In genomic region chr15:66603301-66604179, GRCh38 we compare ENCODE assay signal across 1 cellular context.
TF ChIP-seq lines count a peak whose summit lies in the region.

No MANE protein-coding gene starts in this region.

TF ChIP-seq in K562, 482 proteins besides CTCF, POLR2A, EP300 and RAD21 (continued from another document):
- no peak for TF ChIP-seq ERF (CRISPR knock-in tag; IDR thresholded peaks at IDR 0.05)
- TF ChIP-seq MNT (conservative IDR thresholded peaks at IDR 0.05), result 0 out of 4 replicates have a peak, but pooled peaks of 1 of the 2 experiments have one; percentile 16
- TF ChIP-seq KAT8 (IDR thresholded peaks at IDR 0.05; ENCODE audit: low read depth), result no peak
- TF ChIP-seq MIER1 (IDR thresholded peaks at IDR 0.05; ENCODE audit: low read depth), result no peak
- no peak for TF ChIP-seq ZFX (CRISPR knock-in tag; IDR thresholded peaks at IDR 0.05)
- no peak for TF ChIP-seq PURB (CRISPR knock-in tag; IDR thresholded peaks at IDR 0.05; ENCODE audit: low read depth)
- peak; percentile 63 for TF ChIP-seq SMC3 (conservative IDR thresholded peaks at IDR 0.05; ENCODE audit: insufficient read depth, low read depth, low read length)
- no peak for TF ChIP-seq RBM25 (IDR thresholded peaks at IDR 0.05; ENCODE audit: low read depth, low read length, severe bottlenecking)
- no peak for TF ChIP-seq ZNF12 (CRISPR knock-in tag; IDR thresholded peaks at IDR 0.05)
- no peak for TF ChIP-seq ELK1 (CRISPR knock-in tag; IDR thresholded peaks at IDR 0.05)
- TF ChIP-seq E2F4 (CRISPR knock-in tag; IDR thresholded peaks at IDR 0.05; ENCODE audit: low read depth), result no peak
- no peak for TF ChIP-seq U2AF2 (optimal IDR thresholded peaks at IDR 0.05; ENCODE audit: low read depth, low read length)
- TF ChIP-seq DEAF1 (CRISPR knock-in tag; IDR thresholded peaks at IDR 0.05), result peak; percentile 23; the same call in 1 of the 2 replicates
- TF ChIP-seq YY1 (IDR thresholded peaks at IDR 0.05; ENCODE audit: borderline replicate concordance in 1 of 3, control insufficient read depth in 1 of 3, extremely low read depth in 1 of 3, insufficient read depth in 3 of 3, insufficient read length in 1 of 3, insufficient replicate concordance in 2 of 3, low read depth in 1 of 3, low read length in 2 of 3), result peak in 2 of 3 experiments; percentile 30 to 51
- no peak for TF ChIP-seq HOMEZ (CRISPR knock-in tag; IDR thresholded peaks at IDR 0.05)
- no peak for TF ChIP-seq MEF2D (tag; conservative IDR thresholded peaks at IDR 0.05; ENCODE audit: low read depth)
- TF ChIP-seq MYC (IDR thresholded peaks at IDR 0.05; ENCODE audit: low read depth, low read length), result peak; percentile 45
- TF ChIP-seq MYC (CRISPR knock-in tag; IDR thresholded peaks at IDR 0.05; ENCODE audit: borderline replicate concordance, low read depth), result no peak
- TF ChIP-seq TARDBP (IDR thresholded peaks at IDR 0.05), result no peak
- TF ChIP-seq ZBTB7A (IDR thresholded peaks at IDR 0.05; ENCODE audit: borderline replicate concordance, control insufficient read depth, low read depth, low read length), result peak; percentile 49; the same call in 1 of the 2 replicates
- TF ChIP-seq ARID4B (CRISPR knock-in tag; IDR thresholded peaks at IDR 0.05), result 0 out of 2 replicates have a peak, but pooled peaks have one; percentile 33
- no peak for TF ChIP-seq NCOA1 (IDR thresholded peaks at IDR 0.05; ENCODE audit: low read depth)
- TF ChIP-seq NFE2L1 (tag; IDR thresholded peaks at IDR 0.05; ENCODE audit: borderline replicate concordance, low read depth), result no peak
